23 cellular contexts compared by ENCODE assay signal in the genomic region with DNA sequence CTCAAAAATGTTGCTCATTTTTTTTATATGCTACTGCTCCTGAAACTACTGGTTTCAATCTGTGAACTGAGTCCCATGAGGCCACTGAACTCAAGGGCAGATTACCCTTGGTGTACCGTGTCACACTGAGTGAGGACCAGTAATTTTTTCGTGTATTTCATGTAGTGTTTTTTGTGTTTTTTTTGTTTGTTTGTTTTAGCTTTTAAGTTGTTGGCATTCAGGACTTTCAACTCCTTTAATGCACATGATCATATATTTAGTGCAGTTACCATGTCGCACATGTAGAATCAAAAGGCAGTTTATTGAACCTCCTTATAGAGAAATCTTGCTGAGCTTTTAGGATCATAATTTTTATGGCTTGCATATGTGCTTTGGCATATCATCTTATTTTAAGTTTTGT.
"Had no signal": no experiment of that assay in that cellular context is flagged by ENCODE, and none has a peak within 500 bp of the region (broad histone marks: within the 10 kb centered on the region; RNA-seq: fewer than 3 reads in every experiment).

No MANE protein-coding gene starts in this region.

- ATAC-seq: K562, Panc1, PC-3, SK-N-SH treated with all-trans-retinoic acid at 6 μM for 48 hours had no signal

- H3K9ac ChIP-seq: KMS-11 had no signal

- H3K27me3 Mint-ChIP-seq: IgD-negative memory B cell had no signal

- H3K27ac ChIP-seq: HL-60, KMS-11, RWPE1 had no signal

- H3K4me3 ChIP-seq: K562 had no signal

- H3K9me3 Mint-ChIP-seq: IgD-negative memory B cell had no signal

- H3K4me2 ChIP-seq: KMS-11 had no signal

- H3K4me3 Mint-ChIP-seq: IgD-negative memory B cell had no signal

- DNase-seq: Kasumi-1, MM.1S, NCI-H1092 treated with DMSO at 0.1 percent for 48 hours, NCI-H1436, NCI-H187, NCI-H2029, NCI-H2081 treated with DMSO at 0.1 percent for 48 hours, NCI-H2171, NCI-H226, NCI-H446, NCI-H510A, NCI-H524 treated with DMSO at 0.1 percent for 48 hours, NCI-H69, NCI-H774, PC-3, SHP77 had no signal
